ENCODE assay signal across 8 cellular contexts in the genomic region with DNA sequence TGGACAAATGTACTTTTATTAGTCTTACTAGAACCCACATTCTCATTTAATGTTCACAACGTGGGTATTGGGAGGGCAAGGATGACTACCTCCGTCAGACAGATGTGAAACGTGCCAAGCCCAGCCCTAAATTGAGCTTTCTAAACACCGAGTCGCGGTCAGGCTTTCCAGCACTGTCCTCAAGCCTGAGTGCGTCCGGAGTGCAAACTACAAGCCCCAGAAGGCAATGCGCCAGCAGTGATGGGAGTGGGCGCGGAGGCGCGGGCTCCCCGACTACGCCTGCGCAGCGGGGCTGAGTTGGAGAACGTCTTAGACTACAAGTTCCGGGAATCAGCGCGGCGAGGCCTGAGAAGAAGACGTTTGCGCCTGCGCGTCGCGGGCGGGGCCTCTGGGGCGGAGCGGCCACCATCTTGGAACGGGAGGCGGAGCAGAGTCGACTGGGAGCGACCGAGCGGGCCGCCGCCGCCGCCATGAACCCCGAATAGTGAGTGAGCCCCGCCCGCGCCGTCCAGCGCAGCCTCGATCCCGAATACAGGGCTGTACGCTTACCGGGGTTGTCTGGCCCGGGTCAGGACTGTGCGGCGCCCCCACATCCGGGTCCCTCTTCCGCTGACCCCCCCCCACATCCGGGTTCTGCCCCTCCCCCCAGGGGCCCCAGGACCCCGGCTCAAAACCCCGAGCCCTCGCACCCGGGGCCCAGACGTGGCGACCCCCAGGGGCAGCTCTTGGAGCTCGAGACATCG. TPM values are rescaled to one million over a fixed set of nuclear protein-coding genes. Genes with fewer than 3 reads are reported as not detected.
DNase-seq lines count a peak whose midpoint lies in the region; ATAC-seq and TF ChIP-seq lines count a peak whose summit lies in the region.

A gene (plus strand): TSS at position 430 of the 743 bp plus-strand sequence. CDS start 41 bp downstream, at position 471.

- H3K9me3 ChIP-seq in WERI-Rb-1 (ENCODE audit: severe bottlenecking): no peaks in the 10 kb centered on the region
- H3K9me3 ChIP-seq in mammary epithelial cell (replicated peaks; ENCODE audit: insufficient read depth, low read length): no peaks in the 10 kb centered on the region
- no peaks in the 10 kb centered on the region for H3K9me3 ChIP-seq in iPS-18c (ENCODE audit: control insufficient read depth, insufficient read depth, low read length)
- H3K9me3 ChIP-seq in skeletal muscle tissue (ENCODE audit: control insufficient read depth in 3 of 3, low read length in 3 of 3): no peaks in the 10 kb centered on the region

- no peaks in the 10 kb centered on the region for H4K20me1 ChIP-seq in mammary epithelial cell (ENCODE audit: insufficient read depth, low read length)

- TF ChIP-seq CTCF in WERI-Rb-1 (IDR thresholded peaks at IDR 0.05; ENCODE audit: low read depth, low read length) (no peak), mammary epithelial cell (conservative IDR thresholded peaks at IDR 0.05 in 1 of 2, IDR thresholded peaks at IDR 0.05 in 1 of 2; ENCODE audit: extremely low read depth in 1 of 2, insufficient read depth in 1 of 2, low read depth in 1 of 2, low read length in 2 of 2) (no peak)

- H3K27ac ChIP-seq in WERI-Rb-1 (peak within 1 kb of the TSS; percentile 98), mammary epithelial cell (ENCODE audit: insufficient read depth, low read depth, low read length) (peak within 1 kb of the TSS; percentile 54), skeletal muscle tissue (ENCODE audit: low read depth, low read length) (peak within 1 kb of the TSS; percentile 87)

- H3K9ac ChIP-seq in mammary epithelial cell (ENCODE audit: insufficient read depth, low read length) (peak within 1 kb of the TSS; percentile 82), skeletal muscle tissue (ENCODE audit: low read depth in 1 of 3, low read length in 3 of 3) (peak within 1 kb of the TSS; percentile 96 to 99 (median 97))

- H3K27me3 ChIP-seq in WERI-Rb-1 (ENCODE audit: insufficient read depth, low read depth, severe bottlenecking): no peaks in the 10 kb centered on the region
- no peaks in the 10 kb centered on the region for H3K27me3 ChIP-seq in mammary epithelial cell (ENCODE audit: insufficient read depth, low read length)
- H3K27me3 ChIP-seq in skeletal muscle tissue (ENCODE audit: control insufficient read depth in 3 of 3, insufficient read depth in 3 of 3, low read length in 3 of 3): no peaks in the 10 kb centered on the region

- in situ Hi-C loops in ACHN (cut with HindIII; ENCODE audit: low pct_ligation_motif_present, low pct_unique_long_range_greater_than_20kb, low sequenced_read_pairs) (no loop called here), mammary epithelial cell (cut with MboI; ENCODE audit: low sequenced_read_pairs in 2 of 2) (no loop called here)

- H3K4me1 ChIP-seq in mammary epithelial cell (ENCODE audit: insufficient read depth, low read length) (peaks cover 21% of the 10 kb centered on the region), skeletal muscle tissue (ENCODE audit: control insufficient read depth in 3 of 3, insufficient read depth in 3 of 3, low read length in 3 of 3) (peaks cover 21 to 42% (median 30%) of the 10 kb centered on the region in 3 donors)

- H3K79me2 ChIP-seq in mammary epithelial cell (ENCODE audit: insufficient read depth, low read length): peaks cover 37% of the 10 kb centered on the region

- dilution Hi-C loops in mammary epithelial cell (cut with HindIII; ENCODE audit: low sequenced_read_pairs): no loop called here

- H3K4me2 ChIP-seq in mammary epithelial cell (ENCODE audit: insufficient read depth, low read depth, low read length): peak within 1 kb of the TSS; percentile 96

- intact Hi-C loops in mammary epithelial cell (cut with micrococcal nuclease): loop anchor here (1.0 kb wide), 2 partner anchors 21 to 46 kb away; a partner anchor contains a TSS

- ATAC-seq in GM18873 (IDR thresholded peaks at IDR 0.05; ENCODE audit: low FRiP score, unreplicated experiment) (peak; percentile 78), HG03139 (IDR thresholded peaks at IDR 0.05; ENCODE audit: unreplicated experiment) (peak; percentile 78)

- H3K36me3 ChIP-seq in WERI-Rb-1 (peaks cover 60% of the 10 kb centered on the region), mammary epithelial cell (ENCODE audit: insufficient read depth, low read length) (peaks cover 10% of the 10 kb centered on the region), skeletal muscle tissue (ENCODE audit: control insufficient read depth in 3 of 3, insufficient read depth in 3 of 3, low read length in 3 of 3) (peaks cover 27 to 36% (median 33%) of the 10 kb centered on the region in 3 donors)

- peak; percentile 98 for DNase-seq in ACHN
- peak; percentile 100 for DNase-seq in NCI-H2227 (lab: John Stamatoyannopoulos, UW; ENCODE audit: unreplicated experiment)
- DNase-seq in WERI-Rb-1: peak; percentile 99
- peak; percentile 99 for DNase-seq in mammary epithelial cell

- no TSS peak for BruUV-seq in mammary epithelial cell (replicated peaks; lab: Mats Ljungman, UMichigan)

- H3K4me3 ChIP-seq in WERI-Rb-1 (ENCODE audit: low read depth, low read length) (peak within 1 kb of the TSS; percentile 70), mammary epithelial cell (replicated peaks in 1 of 3; ENCODE audit: insufficient read depth in 1 of 3, low read depth in 2 of 3, low read length in 3 of 3) (peak within 1 kb of the TSS; percentile 73 to 91 (median 81)), iPS-18c (ENCODE audit: insufficient read depth, low read depth, low read length) (peak within 1 kb of the TSS; percentile 89), skeletal muscle tissue (ENCODE audit: low read length in 3 of 3) (peak within 1 kb of the TSS; percentile 86 to 96 (median 95))

- 3% methylated on average over 37 of the region's 65 CpGs for WGBS in mammary epithelial cell (ENCODE audit: low coverage, missing lambda C conversion rate)

- H2AFZ ChIP-seq in mammary epithelial cell (ENCODE audit: low read depth, low read length): peak within 1 kb of the TSS; percentile 66

- CTCF ChIA-PET in mammary epithelial cell (lab: Charles Lee; ENCODE audit: low non-redundant PET): interaction anchor here (0.5 kb wide), 1 partner anchor 409 kb away, joined by 3 read pairs; no protein-coding TSS in a partner anchor

RNA-seq across cellular contexts. Expression of the gene that starts here (rescaled TPM):
- total RNA-seq in mammary epithelial cell: 100 to 1,000 TPM in 1 of 2 donors, 10 to 100 TPM in 1; 79.5 to 169 TPM
- 227 TPM for polyA plus RNA-seq in mammary epithelial cell
- polyA minus RNA-seq in mammary epithelial cell: 195 TPM
- total RNA-seq in skeletal muscle tissue: 33.9 TPM

Comparison
In these comparisons a context has a peak if more than half of its experiments do, and no peak if none do; other contexts are left out.
1. Peak in every context shown above with its lines: DNase-seq, ATAC-seq, H3K4me3 ChIP-seq and H3K27ac ChIP-seq.